Comparison of ENCODE assay signal across 9 cellular contexts in the genomic region with DNA sequence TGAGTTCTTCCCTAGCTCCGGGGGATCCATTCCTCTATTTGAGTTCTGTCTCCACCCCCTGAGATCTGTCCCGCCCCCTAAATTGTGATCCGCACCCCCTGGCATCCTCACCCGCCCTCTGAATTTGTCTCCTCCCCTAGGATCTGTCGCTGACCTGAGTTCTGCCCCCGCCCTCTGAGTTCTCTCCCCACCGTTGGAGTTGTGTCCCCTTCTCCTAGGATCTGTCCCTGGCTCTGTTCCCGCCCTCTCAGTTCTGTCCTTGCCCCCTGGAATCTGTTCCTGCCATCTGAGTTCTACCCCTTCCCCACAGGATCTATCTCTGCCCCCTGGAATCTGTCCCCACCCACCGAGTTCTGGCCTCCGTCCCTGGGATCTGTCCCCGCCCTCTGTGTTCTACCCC. TPM values are rescaled to one million over a fixed set of nuclear protein-coding genes. Genes with fewer than 3 reads are reported as not detected.
DNase-seq lines count a peak whose midpoint lies in the region; ATAC-seq and TF ChIP-seq lines count a peak whose summit lies in the region.
"Had no signal": no experiment of that assay in that cellular context is flagged by ENCODE, and none has a peak within 500 bp of the region (broad histone marks: within the 10 kb centered on the region; RNA-seq: fewer than 3 reads in every experiment).

No MANE protein-coding gene starts in this region.

- peak overlapping the region; percentile 83 for H3K4me3 Mint-ChIP-seq in T-helper 1 cell treated with Interleukin-12 subunit alpha and Interleukin-12 subunit beta and Interleukin-4 antibody, amounts not matched to agents 30 μg/mL and 1 μg/mL, for 36 hours
- peak overlapping the region; percentile 74 to 84 for H3K4me3 Mint-ChIP-seq in stimulated activated naive CD8-positive, alpha-beta T cell treated with anti-CD3 and anti-CD28 coated beads, Interleukin-15, amount 100 ng/mL, for 72 hours

- H3K4me1 Mint-ChIP-seq in T-helper 1 cell treated with Interleukin-12 subunit alpha and Interleukin-12 subunit beta and Interleukin-4 antibody, amounts not matched to agents 30 μg/mL and 1 μg/mL, for 36 hours (ENCODE audit: low read depth) = peaks cover 39% of the 10 kb centered on the region
- peaks cover 49% of the 10 kb centered on the region for H3K4me1 Mint-ChIP-seq in stimulated activated naive CD8-positive, alpha-beta T cell treated with anti-CD3 and anti-CD28 coated beads, Interleukin-15, amount 100 ng/mL, for 72 hours

- peak overlapping the region; percentile 59 for H3K4me3 ChIP-seq in SJCRH30

- no peak for DNase-seq in T-helper 1 cell
- DNase-seq in SJCRH30 = peak; percentile 65 to 67
- DNase-seq in glomerular visceral epithelial cell (ENCODE audit: extremely low spot score) = peak; percentile 13
- peak in 1 of 2 donors; percentile 28 for DNase-seq in stimulated activated naive CD8-positive, alpha-beta T cell treated with anti-CD3 and anti-CD28 coated beads, Interleukin-15, amount 100 ng/mL, for 72 hours
- DNase-seq in foreskin keratinocyte = no peak
- DNase-seq in hypothalamus (lab: John Stamatoyannopoulos, UW) = no peak

- H3K27me3 Mint-ChIP-seq in T-helper 1 cell treated with Interleukin-12 subunit alpha and Interleukin-12 subunit beta and Interleukin-4 antibody, amounts not matched to agents 30 μg/mL and 1 μg/mL, for 36 hours (ENCODE audit: low read depth) = peaks cover 52% of the 10 kb centered on the region
- H3K27me3 Mint-ChIP-seq in stimulated activated naive CD8-positive, alpha-beta T cell treated with anti-CD3 and anti-CD28 coated beads, Interleukin-15, amount 100 ng/mL, for 72 hours = peaks cover 55% of the 10 kb centered on the region

- no peaks in the 10 kb centered on the region for H3K4me1 ChIP-seq in SJCRH30
- no peaks in the 10 kb centered on the region for H3K4me1 ChIP-seq in foreskin keratinocyte

- H3K36me3 ChIP-seq in SJCRH30 = no peaks in the 10 kb centered on the region

- peak overlapping the region; percentile 73 for H3K27ac Mint-ChIP-seq in T-helper 1 cell treated with Interleukin-12 subunit alpha and Interleukin-12 subunit beta and Interleukin-4 antibody, amounts not matched to agents 30 μg/mL and 1 μg/mL, for 36 hours
- peak overlapping the region in 1 of 2 donors; percentile 13 for H3K27ac Mint-ChIP-seq in stimulated activated naive CD8-positive, alpha-beta T cell treated with anti-CD3 and anti-CD28 coated beads, Interleukin-15, amount 100 ng/mL, for 72 hours

- H3K9me3 Mint-ChIP-seq in T-helper 1 cell treated with Interleukin-12 subunit alpha and Interleukin-12 subunit beta and Interleukin-4 antibody, amounts not matched to agents 30 μg/mL and 1 μg/mL, for 36 hours = no peaks in the 10 kb centered on the region
- H3K9me3 Mint-ChIP-seq in stimulated activated naive CD8-positive, alpha-beta T cell treated with anti-CD3 and anti-CD28 coated beads, Interleukin-15, amount 100 ng/mL, for 72 hours = no peaks in the 10 kb centered on the region

- H3K27me3 ChIP-seq in SJCRH30 (peaks cover 17% of the 10 kb centered on the region), foreskin keratinocyte (peaks cover 50% of the 10 kb centered on the region)

- peaks cover 7% of the 10 kb centered on the region for H3K36me3 Mint-ChIP-seq in T-helper 1 cell treated with Interleukin-12 subunit alpha and Interleukin-12 subunit beta and Interleukin-4 antibody, amounts not matched to agents 30 μg/mL and 1 μg/mL, for 36 hours (ENCODE audit: low read depth)

- H3K9me3 ChIP-seq in SJCRH30 (replicated peaks) = no peaks in the 10 kb centered on the region

- TF ChIP-seq CTCF in foreskin keratinocyte (conservative IDR thresholded peaks at IDR 0.05) = no peak

- H3K27ac ChIP-seq in SJCRH30 (no peak overlapping the region), foreskin keratinocyte (no peak overlapping the region)

- ATAC-seq in stimulated activated naive CD8-positive, alpha-beta T cell treated with anti-CD3 and anti-CD28 coated beads, Interleukin-15, amount 100 ng/mL, for 72 hours = no peak
- ATAC-seq in HG03469 (IDR thresholded peaks at IDR 0.05; ENCODE audit: unreplicated experiment) (no peak), foreskin keratinocyte (no peak)

RNA-seq across cellular contexts. Expression of gene SLC17A7, which starts 1.0 kb away (rescaled TPM):
- 0.18 TPM in 1 of 2 replicates, not detected in the other for total RNA-seq in SJCRH30 (2014; rRNA removed; shearing (Covaris generic))
- not detected in 2 replicates for total RNA-seq in foreskin keratinocyte
- 0.04 TPM in 1 of 2 replicates, not detected in the other for polyA plus RNA-seq in foreskin keratinocyte
- total RNA-seq: activated CD8-positive, alpha-beta memory T cell treated with anti-CD3 and anti-CD28 coated beads for 36 hours had no signal

RNA-seq across cellular contexts. Expression of gene PIH1D1, which starts 9.3 kb away (rescaled TPM):
- 68.4 and 83.4 TPM in 2 replicates for total RNA-seq in SJCRH30 (2014; rRNA removed; shearing (Covaris generic))
- total RNA-seq in foreskin keratinocyte = 83.6 and 92.8 TPM in 2 replicates
- 86.7 and 92.5 TPM in 2 replicates for polyA plus RNA-seq in foreskin keratinocyte

RNA-seq across cellular contexts. Expression of gene ALDH16A1, which starts 10.7 kb away (rescaled TPM):
- total RNA-seq in SJCRH30 (2014; rRNA removed; shearing (Covaris generic)) = 11.0 and 12.3 TPM in 2 replicates
- 23.0 and 39.1 TPM in 2 replicates for total RNA-seq in foreskin keratinocyte
- polyA plus RNA-seq in foreskin keratinocyte = 26.5 and 36.7 TPM in 2 replicates

RNA-seq across cellular contexts. Expression of gene GFY, which starts 17.2 kb away (rescaled TPM):
- not detected in 2 replicates for total RNA-seq in SJCRH30 (2014; rRNA removed; shearing (Covaris generic))
- total RNA-seq in foreskin keratinocyte = not detected in 2 replicates
- polyA plus RNA-seq in foreskin keratinocyte = not detected in 2 replicates
- total RNA-seq: activated CD8-positive, alpha-beta memory T cell treated with anti-CD3 and anti-CD28 coated beads for 36 hours had no signal

RNA-seq across cellular contexts. Expression of gene PTH2, which starts 19.1 kb away (rescaled TPM):
- not detected in 2 replicates for total RNA-seq in SJCRH30 (2014; rRNA removed; shearing (Covaris generic))
- not detected in 2 replicates for total RNA-seq in foreskin keratinocyte
- not detected in 2 replicates for polyA plus RNA-seq in foreskin keratinocyte
- total RNA-seq: activated CD8-positive, alpha-beta memory T cell treated with anti-CD3 and anti-CD28 coated beads for 36 hours had no signal

Comparison
In these comparisons a context has a peak if more than half of its experiments do, and no peak if none do; other contexts are left out.
1. DNase-seq: peak in SJCRH30 (2 of 2) and glomerular visceral epithelial cell (single experiment); none in T-helper 1 cell (0 of 5), foreskin keratinocyte (0 of 2) and hypothalamus (0 of 51).